In genomic region chr6:72784581-72784980, GRCh38 we compare ENCODE assay signal across 17 cellular contexts.
DNase-seq lines count a peak whose midpoint lies in the region; ATAC-seq and TF ChIP-seq lines count a peak whose summit lies in the region.
"Had no signal": no experiment of that assay in that cellular context is flagged by ENCODE, and none has a peak within 500 bp of the region (broad histone marks: within the 10 kb centered on the region; RNA-seq: fewer than 3 reads in every experiment).

No MANE protein-coding gene starts in this region.

- DNase-seq in GM03348 (ENCODE audit: low spot score) (peak; percentile 64), NCI-H226 (peak; percentile 86), fibroblast of gingiva (ENCODE audit: low read depth) (peak; percentile 10), renal cortical epithelial cell (ENCODE audit: low read depth) (peak; percentile 23), OCI-M1 (lab: John Stamatoyannopoulos, UW) (no peak), type B pancreatic cell (ENCODE audit: extremely low spot score, unreplicated experiment) (no peak)
- DNase-seq: activated CD8-positive, alpha-beta memory T cell treated with anti-CD3 and anti-CD28 coated beads, Interleukin-2, amount 10 ng/mL, durations not matched to agents 7 days and 5 days; activated gamma-delta T cell; CD8-positive, alpha-beta T cell; cerebellar nuclear complex; heart right ventricle; left cardiac atrium; NCI-H1694; pancreas; small intestine; stimulated activated naive CD4-positive, alpha-beta T cell had no signal

- H3K9me3 Mint-ChIP-seq in type B pancreatic cell = no peaks in the 10 kb centered on the region
- H3K9me3 Mint-ChIP-seq: CD8-positive, alpha-beta T cell had no signal

- H3K4me1 Mint-ChIP-seq in type B pancreatic cell (ENCODE audit: unreplicated experiment) = no peaks in the 10 kb centered on the region
- H3K4me1 Mint-ChIP-seq: activated CD8-positive, alpha-beta memory T cell treated with anti-CD3 and anti-CD28 coated beads, Interleukin-2, amount 10 ng/mL, durations not matched to agents 7 days and 5 days had no signal

- ATAC-seq in GM18517 (IDR thresholded peaks at IDR 0.05; ENCODE audit: unreplicated experiment) = no peak
- ATAC-seq: activated CD8-positive, alpha-beta memory T cell treated with anti-CD3 and anti-CD28 coated beads, Interleukin-2, amount 10 ng/mL, durations not matched to agents 7 days and 5 days; CD8-positive, alpha-beta T cell; heart right ventricle; pancreas had no signal

- no peaks in the 10 kb centered on the region for H3K36me3 Mint-ChIP-seq in type B pancreatic cell
- H3K36me3 Mint-ChIP-seq: activated CD8-positive, alpha-beta memory T cell treated with anti-CD3 and anti-CD28 coated beads, Interleukin-2, amount 10 ng/mL, durations not matched to agents 7 days and 5 days; CD8-positive, alpha-beta T cell had no signal

- TF ChIP-seq CTCF in type B pancreatic cell (conservative IDR thresholded peaks at IDR 0.05) = no peak

- no peak overlapping the region for H3K4me3 Mint-ChIP-seq in type B pancreatic cell
- H3K4me3 Mint-ChIP-seq: activated CD8-positive, alpha-beta memory T cell treated with anti-CD3 and anti-CD28 coated beads, Interleukin-2, amount 10 ng/mL, durations not matched to agents 7 days and 5 days; CD8-positive, alpha-beta T cell had no signal

- no peaks in the 10 kb centered on the region for H3K27me3 Mint-ChIP-seq in type B pancreatic cell
- H3K27me3 Mint-ChIP-seq: activated CD8-positive, alpha-beta memory T cell treated with anti-CD3 and anti-CD28 coated beads, Interleukin-2, amount 10 ng/mL, durations not matched to agents 7 days and 5 days had no signal

- H3K27ac Mint-ChIP-seq in type B pancreatic cell = no peak overlapping the region
- H3K27ac Mint-ChIP-seq: activated CD8-positive, alpha-beta memory T cell treated with anti-CD3 and anti-CD28 coated beads, Interleukin-2, amount 10 ng/mL, durations not matched to agents 7 days and 5 days; CD8-positive, alpha-beta T cell had no signal

Comparison
In these comparisons a context has a peak if more than half of its experiments do, and no peak if none do; other contexts are left out.
1. DNase-seq: peak in GM03348 (single experiment), NCI-H226 (single experiment), fibroblast of gingiva (single experiment) and renal cortical epithelial cell (single experiment); none in OCI-M1 (single experiment) and type B pancreatic cell (single experiment).